ENCODE assay signal across 9 cellular contexts in the genomic region with DNA sequence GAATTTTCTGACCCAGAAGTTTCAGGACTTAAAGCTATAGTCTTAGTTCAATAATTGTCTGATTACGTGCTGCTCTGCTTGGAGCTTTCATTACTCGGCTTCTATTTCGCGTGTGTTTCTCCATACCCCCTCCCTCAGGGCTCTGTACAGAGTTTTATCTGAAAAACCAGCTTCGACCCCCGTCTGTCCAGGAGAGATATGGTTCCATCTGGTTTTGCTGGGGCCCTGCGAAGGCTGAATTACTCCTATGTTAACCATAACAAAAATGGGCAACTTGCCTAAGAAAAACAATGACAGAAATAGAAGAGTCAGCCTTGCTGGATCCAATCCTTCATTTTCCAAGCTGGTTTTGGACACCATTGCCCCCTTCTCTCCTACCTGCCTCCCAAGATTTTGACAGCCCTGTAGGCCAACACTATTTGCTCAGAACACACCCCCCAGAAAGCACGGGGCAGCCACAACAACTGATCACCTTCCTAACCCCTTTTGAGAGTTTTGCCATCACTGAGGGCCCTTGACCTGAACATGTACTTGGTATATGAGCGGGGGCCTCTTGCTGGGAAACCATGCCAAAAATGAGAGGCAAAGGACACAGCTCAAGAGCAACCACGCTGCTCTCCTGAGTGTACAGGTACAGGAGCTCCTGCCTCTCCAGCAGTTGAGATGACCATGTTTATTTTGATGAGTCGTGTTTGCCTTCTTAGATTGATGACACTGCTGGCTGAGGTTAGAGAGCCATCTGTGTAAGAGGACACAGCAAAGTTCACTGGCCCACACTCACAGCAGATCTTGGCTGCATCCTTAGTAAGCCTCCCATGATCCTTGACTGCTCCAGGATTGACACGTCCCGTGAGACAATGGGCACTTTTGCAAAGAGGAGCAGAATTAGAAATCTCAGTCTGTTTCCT. TPM values are rescaled to one million over a fixed set of nuclear protein-coding genes. Genes with fewer than 3 reads are reported as not detected.
DNase-seq lines count a peak whose midpoint lies in the region; ATAC-seq and TF ChIP-seq lines count a peak whose summit lies in the region.
"Had no signal": no experiment of that assay in that cellular context is flagged by ENCODE, and none has a peak within 500 bp of the region (broad histone marks: within the 10 kb centered on the region; RNA-seq: fewer than 3 reads in every experiment).

No MANE protein-coding gene starts in this region.

- no peak for TF ChIP-seq CTCF in gastrocnemius medialis (IDR thresholded peaks at IDR 0.05 in 4 of 5, conservative IDR thresholded peaks at IDR 0.05 in 1 of 5)

- H3K27ac ChIP-seq in ACC112 (ENCODE audit: low read depth, low read length) (no peak overlapping the region), mesodermal cell (ENCODE audit: low read depth, low read length, severe bottlenecking) (peak overlapping the region; percentile 59), gastrocnemius medialis (no peak overlapping the region)

- in situ Hi-C loops in gastrocnemius medialis (cut with MboI; ENCODE audit: low sequenced_read_pairs in 4 of 4) = no loop called here

- 87 to 90% methylated on average over 9 of the region's 13 CpGs for WGBS in mesodermal cell (ENCODE audit: insufficient coverage in 2 of 2), 2 experiments

- H3K4me1 ChIP-seq in ACC112 (ENCODE audit: control insufficient read depth, insufficient read depth, low read length, unreplicated experiment) = peaks cover 9% of the 10 kb centered on the region
- peaks cover 5% of the 10 kb centered on the region for H3K4me1 ChIP-seq in mesodermal cell (ENCODE audit: control insufficient read depth, insufficient read depth, low read length, poor library complexity, severe bottlenecking)
- no peaks in the 10 kb centered on the region for H3K4me1 ChIP-seq in gastrocnemius medialis

- ATAC-seq in GM21447 (IDR thresholded peaks at IDR 0.05; ENCODE audit: unreplicated experiment) = no peak
- ATAC-seq in gastrocnemius medialis = no peak
- ATAC-seq in HG03039 (IDR thresholded peaks at IDR 0.05; ENCODE audit: unreplicated experiment) = no peak

- peak; percentile 9 for DNase-seq in HK-2 (ENCODE audit: unreplicated experiment)
- DNase-seq in amniotic epithelial cell (ENCODE audit: low read depth) = peak; percentile 7
- DNase-seq in activated CD4-positive, alpha-beta T cell treated with anti-CD3 and anti-CD28 coated beads for 48 hours = no peak
- no peak for DNase-seq in gastrocnemius medialis
- DNase-seq: occipital lobe had no signal

- TF ChIP-seq POLR2A in gastrocnemius medialis (IDR thresholded peaks at IDR 0.05) = no peak

- H3K27me3 ChIP-seq in ACC112 (ENCODE audit: insufficient read depth, low read length) = no peaks in the 10 kb centered on the region
- H3K27me3 ChIP-seq in gastrocnemius medialis = peaks cover 0 to 2% (median 0%) of the 10 kb centered on the region in 3 donors

- H3K36me3 ChIP-seq in ACC112 (ENCODE audit: insufficient read depth, low read length) = no peaks in the 10 kb centered on the region
- no peaks in the 10 kb centered on the region for H3K36me3 ChIP-seq in mesodermal cell (ENCODE audit: control insufficient read depth, insufficient read depth, low read length)
- no peaks in the 10 kb centered on the region for H3K36me3 ChIP-seq in gastrocnemius medialis

- no peaks in the 10 kb centered on the region for H3K79me2 ChIP-seq in ACC112 (ENCODE audit: control insufficient read depth, insufficient read depth, low read length, unreplicated experiment)

- H2AFZ ChIP-seq in ACC112 (ENCODE audit: low read length, unreplicated experiment) = peak overlapping the region; percentile 89

- H3K4me3 ChIP-seq in ACC112 (ENCODE audit: low read depth, low read length) (peak overlapping the region; percentile 24; the same call in 1 of the 2 replicates), mesodermal cell (ENCODE audit: extremely low read depth, insufficient read depth, low read length, poor library complexity, severe bottlenecking) (no peak overlapping the region), gastrocnemius medialis (peak overlapping the region in 1 of 4 donors; percentile 2)

- H3K9me3 ChIP-seq in mesodermal cell (ENCODE audit: control insufficient read depth, low read length) (no peaks in the 10 kb centered on the region), gastrocnemius medialis (no peaks in the 10 kb centered on the region)

- intact Hi-C loops in gastrocnemius medialis (cut with DNase I; ENCODE audit: low total_unique reads) = no loop called here

RNA-seq across cellular contexts. Expression of a gene that starts 36.2 kb away (rescaled TPM):
- 101 TPM for polyA plus RNA-seq in mesodermal cell (2013, experiment 1 of 2)
- polyA plus RNA-seq in mesodermal cell (2013, experiment 2 of 2) = 109 TPM
- total RNA-seq in gastrocnemius medialis = 10 to 100 TPM; 23.2 to 40.1 (median 31.5) TPM

Comparison
In these comparisons a context has a peak if more than half of its experiments do, and no peak if none do; other contexts are left out.
1. DNase-seq: peak in HK-2 (single experiment) and amniotic epithelial cell (single experiment); none in activated CD4-positive, alpha-beta T cell treated with anti-CD3 and anti-CD28 coated beads for 48 hours (single experiment) and gastrocnemius medialis (0 of 2).